In the genomic region with DNA sequence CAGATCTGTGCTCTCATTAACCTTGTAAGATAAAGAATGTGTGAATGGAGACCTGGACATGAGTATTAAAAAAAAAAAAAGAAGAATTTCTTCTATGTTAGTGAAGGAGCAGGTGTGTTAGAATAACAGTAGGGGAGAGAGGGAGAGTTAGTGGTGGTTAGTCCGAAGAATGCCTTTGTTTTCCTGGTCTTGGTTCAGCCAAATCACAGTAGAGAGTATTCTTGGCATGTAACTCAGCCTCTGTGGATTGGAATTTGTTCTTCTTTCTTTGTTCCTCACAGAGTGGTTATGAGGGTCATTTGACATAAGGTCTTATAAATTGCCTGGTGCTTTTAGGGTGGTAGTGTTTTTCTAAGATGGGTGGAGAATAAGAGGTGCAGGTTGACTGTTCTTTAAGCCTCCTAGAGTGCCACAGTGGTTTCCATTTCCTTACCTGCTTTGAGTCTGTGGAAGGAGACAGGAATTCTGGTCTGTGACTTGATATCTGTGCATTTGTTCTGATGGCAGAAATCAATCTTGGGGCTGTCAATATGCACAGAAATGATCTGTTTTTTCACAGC, we compare ENCODE assay signal across 16 cellular contexts. TPM values are rescaled to one million over a fixed set of nuclear protein-coding genes. Genes with fewer than 3 reads are reported as not detected.
DNase-seq lines count a peak whose midpoint lies in the region; ATAC-seq and TF ChIP-seq lines count a peak whose summit lies in the region.
"Had no signal": no experiment of that assay in that cellular context is flagged by ENCODE, and none has a peak within 500 bp of the region (broad histone marks: within the 10 kb centered on the region; RNA-seq: fewer than 3 reads in every experiment).

No MANE protein-coding gene starts in this region.

- peak overlapping the region; percentile 14 for H3K27ac Mint-ChIP-seq in activated T-helper 17 cell treated with anti-CD3 and anti-CD28 coated beads, Interleukin-2, amount 50 U/mL, for 72 hours
- no peak overlapping the region for H3K27ac Mint-ChIP-seq in endothelial cell (ENCODE audit: unreplicated experiment)
- H3K27ac Mint-ChIP-seq in nephron: peak overlapping the region; percentile 2 to 41 (median 9)

- no peaks in the 10 kb centered on the region for H3K27me3 Mint-ChIP-seq in activated T-helper 17 cell treated with anti-CD3 and anti-CD28 coated beads, Interleukin-2, amount 50 U/mL, for 72 hours
- H3K27me3 Mint-ChIP-seq in endothelial cell (ENCODE audit: unreplicated experiment) (peaks cover 2% of the 10 kb centered on the region), nephron (ENCODE audit: low read depth) (no peaks in the 10 kb centered on the region)

- H3K9me3 Mint-ChIP-seq in activated T-helper 17 cell treated with anti-CD3 and anti-CD28 coated beads, Interleukin-2, amount 50 U/mL, for 72 hours: no peaks in the 10 kb centered on the region
- no peaks in the 10 kb centered on the region for H3K9me3 Mint-ChIP-seq in endothelial cell (ENCODE audit: unreplicated experiment)
- peaks cover 4% of the 10 kb centered on the region for H3K9me3 Mint-ChIP-seq in nephron

- peaks cover 55% of the 10 kb centered on the region for H3K36me3 Mint-ChIP-seq in activated T-helper 17 cell treated with anti-CD3 and anti-CD28 coated beads, Interleukin-2, amount 50 U/mL, for 72 hours (ENCODE audit: low read depth)
- H3K36me3 Mint-ChIP-seq in endothelial cell (ENCODE audit: low read depth, unreplicated experiment): peaks cover 9% of the 10 kb centered on the region
- H3K36me3 Mint-ChIP-seq in nephron (ENCODE audit: low read depth): peaks cover 13% of the 10 kb centered on the region

- H3K4me1 Mint-ChIP-seq in activated T-helper 17 cell treated with anti-CD3 and anti-CD28 coated beads, Interleukin-2, amount 50 U/mL, for 72 hours: peaks cover 20% of the 10 kb centered on the region
- H3K4me1 Mint-ChIP-seq in endothelial cell (ENCODE audit: unreplicated experiment): peaks cover 19% of the 10 kb centered on the region
- peaks cover 50% of the 10 kb centered on the region for H3K4me1 Mint-ChIP-seq in nephron

- H3K4me3 Mint-ChIP-seq in activated T-helper 17 cell treated with anti-CD3 and anti-CD28 coated beads, Interleukin-2, amount 50 U/mL, for 72 hours: no peak overlapping the region
- H3K4me3 Mint-ChIP-seq in endothelial cell (ENCODE audit: unreplicated experiment): peak overlapping the region; percentile 6
- H3K4me3 Mint-ChIP-seq in nephron: no peak overlapping the region

- DNase-seq in AG10803 (ENCODE audit: low read depth): peak; percentile 19
- DNase-seq in endothelial cell (ENCODE audit: low spot score): no peak
- DNase-seq in activated CD8-positive, alpha-beta memory T cell treated with anti-CD3 and anti-CD28 coated beads, Interleukin-2, amount 50 U/mL, for 48 hours: no peak
- DNase-seq in amygdala (lab: John Stamatoyannopoulos, UW): no peak
- DNase-seq: ACHN; heart right ventricle; MV-4-11; NK-92 treated with Interleukin-12 subunit alpha and Interleukin-12 subunit beta, amount 100 ng/mL, for 24 hours; Right ventricle myocardium superior; stimulated activated CD4-positive, alpha-beta T cell treated with anti-CD3 and anti-CD28 coated beads, Interleukin-4, amount 100 ng/mL, for 4 hours had no signal

- ATAC-seq in activated T-helper 17 cell treated with anti-CD3 and anti-CD28 coated beads, Interleukin-2, amount 50 U/mL, for 72 hours (replicated peaks): no peak
- no peak for ATAC-seq in GM21825 (IDR thresholded peaks at IDR 0.05; ENCODE audit: unreplicated experiment)
- ATAC-seq in HG02571 (IDR thresholded peaks at IDR 0.05; ENCODE audit: unreplicated experiment): no peak
- ATAC-seq: heart right ventricle, sciatic nerve had no signal

- TF ChIP-seq CTCF in AG10803 (conservative IDR thresholded peaks at IDR 0.05; ENCODE audit: low read length) (no peak), endothelial cell (IDR thresholded peaks at IDR 0.05; ENCODE audit: unreplicated experiment) (no peak), nephron (IDR thresholded peaks at IDR 0.05; ENCODE audit: unreplicated experiment in 3 of 3) (no peak)

- no peak overlapping the region for H3K4me3 ChIP-seq in AG10803 (ENCODE audit: low read length)
- H3K4me3 ChIP-seq: heart right ventricle, vagina had no signal

RNA-seq across cellular contexts. Expression of gene NUP93, which starts 17.6 kb away (rescaled TPM):
- 100 to 1,000 TPM in 1 of 2 donors, 10 to 100 TPM in 1; 51.5 to 112 TPM for total RNA-seq in activated T-helper 17 cell treated with anti-CD3 and anti-CD28 coated beads, Interleukin-2, amount 50 U/mL, for 72 hours
- total RNA-seq in endothelial cell (ENCODE audit: unreplicated experiment): 92.9 TPM
